In the genomic region with DNA sequence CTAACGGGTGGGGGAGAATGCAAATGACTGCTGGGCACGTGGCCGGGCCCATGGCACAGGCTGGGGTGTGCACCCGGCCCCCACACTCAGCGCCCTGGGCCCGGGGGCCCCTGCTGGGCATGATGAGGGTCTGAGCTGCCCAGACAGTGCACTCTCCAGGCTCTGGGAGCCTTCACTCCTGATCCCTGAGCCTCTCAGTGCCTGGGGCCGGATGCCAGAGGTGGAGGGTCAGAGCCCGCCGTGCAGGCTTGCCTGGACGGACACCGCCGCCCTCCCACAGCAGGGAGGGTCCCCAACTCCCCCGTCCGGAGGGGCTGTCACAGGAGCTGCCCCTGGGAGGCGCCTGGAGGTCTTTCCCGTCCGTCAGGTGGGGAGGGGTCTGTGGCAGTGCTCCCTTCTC, we compare ENCODE assay signal across 14 cellular contexts. TPM values are rescaled to one million over a fixed set of nuclear protein-coding genes. Genes with fewer than 3 reads are reported as not detected.
DNase-seq lines count a peak whose midpoint lies in the region; ATAC-seq and TF ChIP-seq lines count a peak whose summit lies in the region.
"Had no signal": no experiment of that assay in that cellular context is flagged by ENCODE, and none has a peak within 500 bp of the region (broad histone marks: within the 10 kb centered on the region; RNA-seq: fewer than 3 reads in every experiment).

No MANE protein-coding gene starts in this region.

- no peak overlapping the region for H3K27ac Mint-ChIP-seq in stimulated activated naive CD8-positive, alpha-beta T cell treated with anti-CD3 and anti-CD28 coated beads, Interleukin-15, amount 100 ng/mL, for 72 hours
- no peak overlapping the region for H3K27ac Mint-ChIP-seq in nephron progenitor cell
- H3K27ac Mint-ChIP-seq: B cell; CD14-positive monocyte; CD8-positive, alpha-beta T cell; IgD-negative memory B cell had no signal

- H3K27ac ChIP-seq in RWPE1 (peak overlapping the region; percentile 96), thyroid gland (no peak overlapping the region), spleen (no peak overlapping the region)

- peak; percentile 16 for ATAC-seq in stimulated activated naive CD8-positive, alpha-beta T cell treated with anti-CD3 and anti-CD28 coated beads, Interleukin-15, amount 100 ng/mL, for 72 hours
- ATAC-seq in stimulated activated naive CD8-positive, alpha-beta T cell treated with anti-CD3 and anti-CD28 coated beads, Interleukin-15, Interleukin-2, amounts not matched to agents 100 U/mL and 50 U/mL, for 24 hours = no peak
- ATAC-seq in HG03045 (IDR thresholded peaks at IDR 0.05; ENCODE audit: unreplicated experiment) (no peak), GM21423 (IDR thresholded peaks at IDR 0.05; ENCODE audit: unreplicated experiment) (no peak)
- ATAC-seq: CD8-positive, alpha-beta T cell had no signal

- WGBS in thyroid gland, 2 donors = 0% methylated on average over 5 of the region's 17 CpGs; no CpG with 5 or more reads in 1 of the 2 donors
- 32 to 86% (median 62%) methylated on average over 3 to 17 of the region's 17 CpGs for WGBS in spleen, 5 donors

- no peak overlapping the region for H3K4me3 ChIP-seq in thyroid gland (replicated peaks in 1 of 3)
- H3K4me3 ChIP-seq in spleen = no peak overlapping the region

- DNase-seq in stimulated activated naive CD8-positive, alpha-beta T cell treated with anti-CD3 and anti-CD28 coated beads, Interleukin-15, amount 100 ng/mL, for 72 hours = no peak
- DNase-seq in stimulated activated naive CD8-positive, alpha-beta T cell treated with anti-CD3 and anti-CD28 coated beads, Interleukin-15, Interleukin-2, amounts not matched to agents 100 U/mL and 50 U/mL, for 24 hours = no peak
- DNase-seq in RWPE1 (ENCODE audit: low spot score) (no peak), nephron progenitor cell (peak; percentile 39), thyroid gland (peak; percentile 38 to 40), spleen (no peak)
- DNase-seq: CD8-positive, alpha-beta T cell; DMS53; GF-D8 had no signal

- no peaks in the 10 kb centered on the region for H3K27me3 Mint-ChIP-seq in stimulated activated naive CD8-positive, alpha-beta T cell treated with anti-CD3 and anti-CD28 coated beads, Interleukin-15, amount 100 ng/mL, for 72 hours
- H3K27me3 Mint-ChIP-seq in nephron progenitor cell (ENCODE audit: low read depth, poor library complexity) = peaks cover 39% of the 10 kb centered on the region
- H3K27me3 Mint-ChIP-seq: B cell had no signal

- H3K36me3 ChIP-seq in thyroid gland (no peaks in the 10 kb centered on the region), spleen (no peaks in the 10 kb centered on the region)

- H3K4me1 ChIP-seq in thyroid gland = peaks cover 0 to 10% of the 10 kb centered on the region in 2 donors
- no peaks in the 10 kb centered on the region for H3K4me1 ChIP-seq in spleen

- POLR2A ChIA-PET in RWPE1 (lab: Yijun Ruan, JAX; ENCODE audit: low non-redundant PET) = no interaction called here

- H3K4me3 Mint-ChIP-seq in stimulated activated naive CD8-positive, alpha-beta T cell treated with anti-CD3 and anti-CD28 coated beads, Interleukin-15, amount 100 ng/mL, for 72 hours = no peak overlapping the region
- no peak overlapping the region for H3K4me3 Mint-ChIP-seq in nephron progenitor cell
- H3K4me3 Mint-ChIP-seq: B cell; CD14-positive monocyte; CD8-positive, alpha-beta T cell; IgD-negative memory B cell had no signal

- H3K27me3 ChIP-seq in thyroid gland = no peaks in the 10 kb centered on the region
- peaks cover 0 to 92% (median 12%) of the 10 kb centered on the region in 7 donors for H3K27me3 ChIP-seq in spleen (replicated peaks in 1 of 7)

- CTCF ChIA-PET in RWPE1 (lab: Yijun Ruan, JAX) = interaction anchor here (0.5 to 1.4 kb wide), 2 partner anchors 19 to 838 kb away, joined by 4 read pairs; no protein-coding TSS in a partner anchor

- H3K9me3 ChIP-seq in thyroid gland = no peaks in the 10 kb centered on the region
- H3K9me3 ChIP-seq in spleen = peaks cover 0 to 15% (median 10%) of the 10 kb centered on the region in 8 donors

- TF ChIP-seq POLR2A in thyroid gland (IDR thresholded peaks at IDR 0.05) (no peak), spleen (IDR thresholded peaks at IDR 0.05) (no peak)

- no peaks in the 10 kb centered on the region for H3K4me1 Mint-ChIP-seq in stimulated activated naive CD8-positive, alpha-beta T cell treated with anti-CD3 and anti-CD28 coated beads, Interleukin-15, amount 100 ng/mL, for 72 hours
- no peaks in the 10 kb centered on the region for H3K4me1 Mint-ChIP-seq in nephron progenitor cell
- H3K4me1 Mint-ChIP-seq: B cell, CD14-positive monocyte had no signal

- no peaks in the 10 kb centered on the region for H3K36me3 Mint-ChIP-seq in nephron progenitor cell (ENCODE audit: low read depth)
- H3K36me3 Mint-ChIP-seq: CD14-positive monocyte; CD8-positive, alpha-beta T cell; IgD-negative memory B cell had no signal

- H3K9me3 Mint-ChIP-seq in stimulated activated naive CD8-positive, alpha-beta T cell treated with anti-CD3 and anti-CD28 coated beads, Interleukin-15, amount 100 ng/mL, for 72 hours = peaks cover 4 to 16% of the 10 kb centered on the region in 2 donors
- H3K9me3 Mint-ChIP-seq in nephron progenitor cell = peaks cover 6% of the 10 kb centered on the region
- H3K9me3 Mint-ChIP-seq: CD8-positive, alpha-beta T cell had no signal

- intact Hi-C loops in thyroid gland (cut with DNase I) (no loop called here), spleen (cut with DNase I; ENCODE audit: low total_unique reads) (no loop called here)

- TF ChIP-seq CTCF in RWPE1 (conservative IDR thresholded peaks at IDR 0.05; ENCODE audit: low read depth) (no peak), nephron progenitor cell (IDR thresholded peaks at IDR 0.05) (no peak), thyroid gland (IDR thresholded peaks at IDR 0.05) (no peak), spleen (IDR thresholded peaks at IDR 0.05 in 8 of 11, conservative IDR thresholded peaks at IDR 0.05 in 3 of 11) (no peak)

RNA-seq across cellular contexts. Expression of a gene that starts 20.2 kb away (rescaled TPM):
- total RNA-seq in thyroid gland = 10 to 100 TPM; 25.0 to 35.2 (median 33.5) TPM
- 10 to 100 TPM; 10.2 to 18.9 (median 16.3) TPM for total RNA-seq in spleen
- 10 to 100 TPM; 12.5 to 19.1 (median 13.0) TPM for polyA plus RNA-seq in spleen

RNA-seq across cellular contexts. Expression of a gene that starts 40.9 kb away (rescaled TPM):
- 100 to 1,000 TPM in 1 of 4 donors, 10 to 100 TPM in 3; 73.5 to 101 (median 83.7) TPM for total RNA-seq in thyroid gland
- total RNA-seq in spleen = 100 to 1,000 TPM in 3 of 7 donors, 10 to 100 TPM in 4; 70.1 to 131 (median 91.8) TPM
- 10 to 100 TPM; 51.1 to 77.0 (median 68.7) TPM for polyA plus RNA-seq in spleen

RNA-seq across cellular contexts. Expression of a gene that starts 41.2 kb away (rescaled TPM):
- total RNA-seq in thyroid gland (10 to 100 TPM; 23.3 to 45.3 (median 33.8) TPM), spleen (10 to 100 TPM in 2 of 7 donors, 1 to 10 TPM in 5; 5.9 to 13.5 (median 8.4) TPM)
- polyA plus RNA-seq in spleen = 1 to 10 TPM; 1.9 to 5.8 (median 2.2) TPM

RNA-seq across cellular contexts. Expression of a gene that starts 43.6 kb away (rescaled TPM):
- 1 to 10 TPM in 2 of 4 donors, under 1 TPM in 2; 0.29 to 2.2 (median 0.76) TPM for total RNA-seq in thyroid gland
- 10 to 100 TPM in 1 of 7 donors, 1 to 10 TPM in 6; 2.2 to 21.0 (median 9.5) TPM for total RNA-seq in spleen
- 10 to 100 TPM in 1 of 3 donors, 1 to 10 TPM in 2; 5.4 to 10.8 (median 6.5) TPM for polyA plus RNA-seq in spleen
- polyA plus RNA-seq: CD14-positive monocyte had no signal

Comparison
In these comparisons a context has a peak if more than half of its experiments do, and no peak if none do; other contexts are left out.
1. DNase-seq: peak in nephron progenitor cell (single experiment) and thyroid gland (2 of 2); none in stimulated activated naive CD8-positive, alpha-beta T cell treated with anti-CD3 and anti-CD28 coated beads, Interleukin-15, amount 100 ng/mL, for 72 hours (0 of 2), stimulated activated naive CD8-positive, alpha-beta T cell treated with anti-CD3 and anti-CD28 coated beads, Interleukin-15, Interleukin-2, amounts not matched to agents 100 U/mL and 50 U/mL, for 24 hours (single experiment), RWPE1 (single experiment) and spleen (single experiment).